In the genomic region with DNA sequence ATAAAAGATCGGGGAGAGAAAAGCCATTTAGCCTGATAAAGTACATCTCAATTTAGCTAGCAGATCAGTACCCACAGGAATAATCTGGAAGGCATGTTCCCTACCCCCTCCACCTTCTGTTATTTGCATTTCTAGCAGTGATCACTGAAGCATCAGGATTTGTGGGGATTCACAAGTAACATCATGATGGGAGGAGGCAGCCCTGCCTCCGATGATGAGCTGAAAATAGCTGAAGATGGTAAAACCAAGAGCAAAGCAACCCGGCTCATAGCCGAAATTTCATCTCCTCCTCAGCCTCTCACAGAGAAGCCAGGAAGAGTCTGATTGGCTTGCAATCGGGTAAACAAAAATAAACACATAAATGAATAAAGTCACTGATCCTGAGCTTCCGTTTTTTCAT, we compare ENCODE assay signal across 2 cellular contexts.
TF ChIP-seq lines count a peak whose summit lies in the region.

No MANE protein-coding gene starts in this region.

TF ChIP-seq in GM12878, 131 proteins besides CTCF, POLR2A, EP300 and RAD21:
- TF ChIP-seq SREBF1 (IDR thresholded peaks at IDR 0.05; ENCODE audit: low read length) (no peak), ZNF384 (IDR thresholded peaks at IDR 0.05; ENCODE audit: borderline replicate concordance, low read depth, low read length) (no peak), RCOR1 (conservative IDR thresholded peaks at IDR 0.05; ENCODE audit: low read depth, low read length) (no peak), ASH2L (IDR thresholded peaks at IDR 0.05; ENCODE audit: borderline replicate concordance, low read depth) (no peak), CEBPB (IDR thresholded peaks at IDR 0.05; ENCODE audit: borderline replicate concordance in 1 of 2, low read depth in 2 of 2, low read length in 2 of 2) (no peak), ZNF274 (IDR thresholded peaks at IDR 0.05; ENCODE audit: insufficient read depth, insufficient read length) (no peak), RAD51 (IDR thresholded peaks at IDR 0.05) (no peak), ZNF207 (IDR thresholded peaks at IDR 0.05; ENCODE audit: borderline replicate concordance) (no peak), SP1 (IDR thresholded peaks at IDR 0.05; ENCODE audit: low read depth, low read length) (no peak)
- TF ChIP-seq, protein P1, sequence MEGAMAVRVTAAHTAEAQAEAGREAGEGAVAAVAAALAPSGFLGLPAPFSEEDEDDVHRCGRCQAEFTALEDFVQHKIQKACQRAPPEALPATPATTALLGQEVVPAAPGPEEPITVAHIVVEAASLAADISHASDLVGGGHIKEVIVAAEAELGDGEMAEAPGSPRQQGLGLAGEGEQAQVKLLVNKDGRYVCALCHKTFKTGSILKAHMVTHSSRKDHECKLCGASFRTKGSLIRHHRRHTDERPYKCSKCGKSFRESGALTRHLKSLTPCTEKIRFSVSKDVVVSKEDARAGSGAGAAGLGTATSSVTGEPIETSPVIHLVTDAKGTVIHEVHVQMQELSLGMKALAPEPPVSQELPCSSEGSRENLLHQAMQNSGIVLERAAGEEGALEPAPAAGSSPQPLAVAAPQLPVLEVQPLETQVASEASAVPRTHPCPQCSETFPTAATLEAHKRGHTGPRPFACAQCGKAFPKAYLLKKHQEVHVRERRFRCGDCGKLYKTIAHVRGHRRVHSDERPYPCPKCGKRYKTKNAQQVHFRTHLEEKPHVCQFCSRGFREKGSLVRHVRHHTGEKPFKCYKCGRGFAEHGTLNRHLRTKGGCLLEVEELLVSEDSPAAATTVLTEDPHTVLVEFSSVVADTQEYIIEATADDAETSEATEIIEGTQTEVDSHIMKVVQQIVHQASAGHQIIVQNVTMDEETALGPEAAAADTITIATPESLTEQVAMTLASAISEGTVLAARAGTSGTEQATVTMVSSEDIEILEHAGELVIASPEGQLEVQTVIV (IDR thresholded peaks at IDR 0.05; ENCODE audit: borderline replicate concordance, partially characterized antibody) = no peak

TF ChIP-seq in neural cell, 6 proteins besides CTCF, POLR2A, EP300 and RAD21:
- no peak for TF ChIP-seq MXI1 (conservative IDR thresholded peaks at IDR 0.05; ENCODE audit: poor library complexity, severe bottlenecking)
- TF ChIP-seq EZH2 (IDR thresholded peaks at IDR 0.05; ENCODE audit: borderline replicate concordance, insufficient read depth, low read length, poor library complexity, severe bottlenecking) = no peak
TF ChIP-seq in neural cell: peak in this region for 0.
